ENCODE assay signal across 18 cellular contexts in the genomic region with DNA sequence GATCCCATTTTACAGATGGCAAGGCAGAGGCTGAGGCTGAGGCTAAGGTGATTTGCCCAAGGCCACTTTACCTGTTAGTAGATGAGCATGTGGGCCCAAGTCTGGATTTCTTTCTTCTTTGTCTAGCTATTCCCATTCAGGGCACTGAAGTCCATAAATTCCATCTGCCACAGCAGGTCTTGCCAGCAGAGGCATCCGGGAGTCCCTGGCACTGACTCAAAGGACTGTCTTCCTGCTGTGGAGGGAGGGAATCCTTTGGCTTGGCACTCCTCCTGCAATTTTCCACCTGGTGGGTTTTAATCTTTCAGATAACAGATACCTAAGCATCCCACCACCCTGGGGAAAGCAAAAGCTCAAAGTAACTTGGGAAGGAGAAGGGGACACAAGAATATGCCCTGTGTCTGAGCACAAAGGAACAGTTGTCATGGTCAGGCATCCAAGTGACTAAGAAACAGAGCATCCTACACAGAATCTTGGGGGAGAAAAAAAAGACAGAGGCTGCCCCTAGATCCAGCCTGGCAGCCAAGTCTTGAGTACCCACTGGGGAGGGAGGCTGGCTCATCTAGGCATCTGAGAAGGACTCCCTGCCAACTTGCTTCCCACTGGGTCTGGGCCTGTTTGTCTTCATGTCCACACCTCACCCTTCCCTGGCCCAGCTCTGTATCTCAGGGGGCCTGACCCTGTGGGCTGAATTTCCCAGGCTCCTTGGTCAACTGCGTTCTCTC. TPM values are rescaled to one million over a fixed set of nuclear protein-coding genes. Genes with fewer than 3 reads are reported as not detected.
DNase-seq lines count a peak whose midpoint lies in the region; ATAC-seq and TF ChIP-seq lines count a peak whose summit lies in the region.
"Had no signal": no experiment of that assay in that cellular context is flagged by ENCODE, and none has a peak within 500 bp of the region (broad histone marks: within the 10 kb centered on the region; RNA-seq: fewer than 3 reads in every experiment).

No MANE protein-coding gene starts in this region.

- TF ChIP-seq CTCF in C4-2B (conservative IDR thresholded peaks at IDR 0.05), result 0 out of 2 replicates have a peak, but pooled peaks have one; percentile 7

- H2BK15ac ChIP-seq in mesendoderm (replicated peaks; ENCODE audit: low read depth), result no peak overlapping the region

- intact Hi-C loops in activated T-helper 1 cell treated with anti-CD3 and anti-CD28 coated beads, Interleukin-12 subunit alpha, Interleukin-12 subunit beta, Interleukin-2, Interleukin-4 antibody, amounts not matched to agents 30 ng/mL and 10 ng/mL and 1 ng/mL, durations not matched to agents 14 hours and 24 hours and 36 hours (cut with micrococcal nuclease), result no loop called here

- no peak overlapping the region for H3K4me2 ChIP-seq in mesendoderm (ENCODE audit: low read length)
- H3K4me2 ChIP-seq: PC-9 had no signal

- no peaks in the 10 kb centered on the region for H3K27me3 ChIP-seq in mesendoderm (ENCODE audit: insufficient read depth, low read length, poor library complexity)

- H3K27ac ChIP-seq in C4-2B (no peak overlapping the region), mesendoderm (ENCODE audit: low read depth, low read length) (no peak overlapping the region)
- H3K27ac ChIP-seq: PC-9, SK-N-MC had no signal

- no peak overlapping the region for H3K27ac Mint-ChIP-seq in activated T-helper 1 cell treated with anti-CD3 and anti-CD28 coated beads, Interleukin-12 subunit alpha, Interleukin-12 subunit beta, Interleukin-2, Interleukin-4 antibody, amounts not matched to agents 30 ng/mL and 10 ng/mL and 1 ng/mL, durations not matched to agents 14 hours and 24 hours and 36 hours
- H3K27ac Mint-ChIP-seq in activated naive CD4-positive, alpha-beta T cell treated with anti-CD3 and anti-CD28 coated beads, Interleukin-2, amount 50 U/mL, for 72 hours, result no peak overlapping the region
- H3K27ac Mint-ChIP-seq: H9 had no signal

- no peak overlapping the region for H2AK5ac ChIP-seq in mesendoderm (ENCODE audit: low read length)

- no peaks in the 10 kb centered on the region for H3K4me1 ChIP-seq in mesendoderm (ENCODE audit: control insufficient read depth, low read depth, low read length)
- H3K4me1 ChIP-seq: Caco-2 had no signal

- no peak overlapping the region for H3K18ac ChIP-seq in mesendoderm (ENCODE audit: low read length)

- no peaks in the 10 kb centered on the region for H3K79me1 ChIP-seq in mesendoderm (ENCODE audit: low read length)

- H4K5ac ChIP-seq in mesendoderm (ENCODE audit: low read length), result no peak overlapping the region

- no peaks in the 10 kb centered on the region for H3K79me2 ChIP-seq in mesendoderm (ENCODE audit: control insufficient read depth, insufficient read depth, low read length)

- peaks cover 19% of the 10 kb centered on the region for H3K9me3 Mint-ChIP-seq in activated T-helper 1 cell treated with anti-CD3 and anti-CD28 coated beads, Interleukin-12 subunit alpha, Interleukin-12 subunit beta, Interleukin-2, Interleukin-4 antibody, amounts not matched to agents 30 ng/mL and 10 ng/mL and 1 ng/mL, durations not matched to agents 14 hours and 24 hours and 36 hours
- peaks cover 23 to 34% of the 10 kb centered on the region in 2 donors for H3K9me3 Mint-ChIP-seq in activated naive CD4-positive, alpha-beta T cell treated with anti-CD3 and anti-CD28 coated beads, Interleukin-2, amount 50 U/mL, for 72 hours

- no peak overlapping the region for H3K56ac ChIP-seq in mesendoderm (ENCODE audit: low read length)

- H3K36me3 ChIP-seq in mesendoderm (ENCODE audit: control insufficient read depth, insufficient read depth, low read length), result no peaks in the 10 kb centered on the region

- ATAC-seq in activated naive CD4-positive, alpha-beta T cell treated with anti-CD3 and anti-CD28 coated beads, Interleukin-2, amount 50 U/mL, for 72 hours, result no peak
- no peak for ATAC-seq in GM21526 (IDR thresholded peaks at IDR 0.05; ENCODE audit: low FRiP score, unreplicated experiment)

- no peak overlapping the region for H4K8ac ChIP-seq in mesendoderm (ENCODE audit: low read depth, low read length)

- H3K23ac ChIP-seq in mesendoderm (ENCODE audit: low read length), result no peak overlapping the region

- WGBS in mesendoderm (ENCODE audit: extremely low coverage, insufficient coverage, low lambda C conversion rate), result no CpG with 5 or more reads among the region's 2 CpGs

- no peaks in the 10 kb centered on the region for H3K4me1 Mint-ChIP-seq in activated T-helper 1 cell treated with anti-CD3 and anti-CD28 coated beads, Interleukin-12 subunit alpha, Interleukin-12 subunit beta, Interleukin-2, Interleukin-4 antibody, amounts not matched to agents 30 ng/mL and 10 ng/mL and 1 ng/mL, durations not matched to agents 14 hours and 24 hours and 36 hours (ENCODE audit: low read depth)
- H3K4me1 Mint-ChIP-seq: H9 had no signal

- peak overlapping the region; percentile 48 for H3K4ac ChIP-seq in mesendoderm (ENCODE audit: low read depth, low read length)

- H3K27me3 Mint-ChIP-seq in activated T-helper 1 cell treated with anti-CD3 and anti-CD28 coated beads, Interleukin-12 subunit alpha, Interleukin-12 subunit beta, Interleukin-2, Interleukin-4 antibody, amounts not matched to agents 30 ng/mL and 10 ng/mL and 1 ng/mL, durations not matched to agents 14 hours and 24 hours and 36 hours (ENCODE audit: insufficient read depth), result no peaks in the 10 kb centered on the region

- H3K4me3 ChIP-seq in mesendoderm (ENCODE audit: low read length), result no peak overlapping the region
- H3K4me3 ChIP-seq: PC-9, SK-N-MC had no signal

- H3K36me3 Mint-ChIP-seq in activated T-helper 1 cell treated with anti-CD3 and anti-CD28 coated beads, Interleukin-12 subunit alpha, Interleukin-12 subunit beta, Interleukin-2, Interleukin-4 antibody, amounts not matched to agents 30 ng/mL and 10 ng/mL and 1 ng/mL, durations not matched to agents 14 hours and 24 hours and 36 hours (ENCODE audit: low read depth), result no peaks in the 10 kb centered on the region
- peaks cover 6 to 12% of the 10 kb centered on the region in 2 donors for H3K36me3 Mint-ChIP-seq in activated naive CD4-positive, alpha-beta T cell treated with anti-CD3 and anti-CD28 coated beads, Interleukin-2, amount 50 U/mL, for 72 hours

- H2BK120ac ChIP-seq in mesendoderm (ENCODE audit: low read depth, low read length), result no peak overlapping the region

- no peak overlapping the region for H3K9ac ChIP-seq in mesendoderm (ENCODE audit: low read length)

- H2BK5ac ChIP-seq in mesendoderm (ENCODE audit: low read length), result no peak overlapping the region

- DNase-seq in LoVo (ENCODE audit: low spot score), result peak; percentile 7
- DNase-seq in SW480 (ENCODE audit: low spot score), result peak; percentile 21
- DNase-seq in mesendoderm, result no peak
- DNase-seq in activated T-helper 1 cell treated with anti-CD3 and anti-CD28 coated beads, Interleukin-12 subunit alpha, Interleukin-12 subunit beta, Interleukin-2, Interleukin-4 antibody, amounts not matched to agents 30 ng/mL and 10 ng/mL and 1 ng/mL, durations not matched to agents 14 hours and 24 hours and 36 hours (ENCODE audit: low spot score), result no peak
- no peak for DNase-seq in A172 (ENCODE audit: low spot score)
- no peak for DNase-seq in activated naive CD4-positive, alpha-beta T cell treated with anti-CD3 and anti-CD28 coated beads, Interleukin-2, amount 50 U/mL, for 72 hours (ENCODE audit: low spot score in 2 of 2)
- DNase-seq: 8988T, Caco-2, DMS79, GDM1, H9, NCI-H1436, NCI-H2081 treated with DMSO at 0.1 percent for 48 hours, NCI-H774, PC-9 had no signal

- no peak overlapping the region for H3K4me3 Mint-ChIP-seq in activated T-helper 1 cell treated with anti-CD3 and anti-CD28 coated beads, Interleukin-12 subunit alpha, Interleukin-12 subunit beta, Interleukin-2, Interleukin-4 antibody, amounts not matched to agents 30 ng/mL and 10 ng/mL and 1 ng/mL, durations not matched to agents 14 hours and 24 hours and 36 hours
- H3K4me3 Mint-ChIP-seq: H9 had no signal

RNA-seq across cellular contexts. Expression of a gene that starts 35.6 kb away (rescaled TPM):
- 1.6 TPM for polyA plus RNA-seq in mesendoderm (2013, experiment 1 of 2)
- polyA plus RNA-seq in mesendoderm (2013, experiment 2 of 2), result 1.6 TPM
- total RNA-seq in activated T-helper 1 cell treated with anti-CD3 and anti-CD28 coated beads, Interleukin-12 subunit alpha, Interleukin-12 subunit beta, Interleukin-2, Interleukin-4 antibody, amounts not matched to agents 30 ng/mL and 10 ng/mL and 1 ng/mL, durations not matched to agents 14 hours and 24 hours and 36 hours, result not detected in 2 replicates
- total RNA-seq in A172 (2014; rRNA removed; shearing (Covaris generic)), result not detected in 2 replicates
- total RNA-seq in activated naive CD4-positive, alpha-beta T cell treated with anti-CD3 and anti-CD28 coated beads, Interleukin-2, amount 50 U/mL, for 72 hours, result not detected
- total RNA-seq: Caco-2, PC-9 had no signal

Comparison
In these comparisons a context has a peak if more than half of its experiments do, and no peak if none do; other contexts are left out.
1. DNase-seq: peak in LoVo (single experiment) and SW480 (single experiment); none in mesendoderm (single experiment), activated T-helper 1 cell treated with anti-CD3 and anti-CD28 coated beads, Interleukin-12 subunit alpha, Interleukin-12 subunit beta, Interleukin-2, Interleukin-4 antibody, amounts not matched to agents 30 ng/mL and 10 ng/mL and 1 ng/mL, durations not matched to agents 14 hours and 24 hours and 36 hours (single experiment), A172 (single experiment) and activated naive CD4-positive, alpha-beta T cell treated with anti-CD3 and anti-CD28 coated beads, Interleukin-2, amount 50 U/mL, for 72 hours (0 of 2).